Comparison of ENCODE assay signal across 8 cellular contexts in the genomic region with DNA sequence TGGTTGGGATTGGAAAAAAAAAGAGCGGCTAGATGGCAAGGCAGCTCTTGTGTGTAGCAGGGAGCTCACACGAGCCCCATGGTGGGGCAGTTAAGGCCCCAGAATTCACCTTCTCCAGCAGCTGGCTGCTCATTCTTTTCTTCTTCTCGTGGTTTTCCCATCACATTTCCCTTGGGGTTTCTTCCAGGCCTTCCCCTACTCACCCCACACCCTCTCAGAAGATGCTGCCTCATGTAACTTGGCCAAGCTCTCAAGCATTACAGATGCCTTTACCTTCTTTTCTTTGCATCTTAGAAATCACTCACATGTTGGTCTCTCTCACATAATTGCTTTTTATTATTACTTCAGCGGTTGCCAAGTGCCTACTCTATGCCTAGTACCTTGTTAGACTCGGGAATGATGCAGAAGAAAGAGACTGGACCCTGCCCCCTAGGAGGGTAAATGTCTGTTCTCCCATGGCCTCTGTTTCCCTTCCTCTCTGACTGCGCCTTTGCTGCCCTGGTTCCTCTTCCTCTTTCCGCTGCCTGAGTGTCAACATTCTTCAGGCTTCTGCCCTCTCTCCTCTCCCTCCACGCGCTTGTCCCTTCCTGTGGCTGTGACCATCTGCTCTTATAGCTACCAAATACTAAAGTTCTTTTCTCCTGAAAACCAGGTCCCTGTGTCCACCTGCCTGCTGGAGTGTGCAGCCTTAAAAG. TPM values are rescaled to one million over a fixed set of nuclear protein-coding genes. Genes with fewer than 3 reads are reported as not detected.
DNase-seq lines count a peak whose midpoint lies in the region; ATAC-seq and TF ChIP-seq lines count a peak whose summit lies in the region.

No MANE protein-coding gene starts in this region.

- TF ChIP-seq CTCF in Calu3 (IDR thresholded peaks at IDR 0.05; ENCODE audit: unreplicated experiment) (no peak), choroid plexus epithelial cell (conservative IDR thresholded peaks at IDR 0.05; ENCODE audit: low read depth, low read length) (no peak), natural killer cell (IDR thresholded peaks at IDR 0.05) (no peak), testis (IDR thresholded peaks at IDR 0.05) (no peak)

- H3K27ac Mint-ChIP-seq in Calu3 (ENCODE audit: unreplicated experiment) (peak overlapping the region; percentile 0), natural killer cell (peak overlapping the region; percentile 67 to 82)

- no peaks in the 10 kb centered on the region for H3K36me3 ChIP-seq in testis (ENCODE audit: low read depth, missing control alignments)

- ATAC-seq in natural killer cell (no peak), HG03342 (IDR thresholded peaks at IDR 0.05; ENCODE audit: unreplicated experiment) (no peak), HG02970 (IDR thresholded peaks at IDR 0.05; ENCODE audit: low FRiP score, unreplicated experiment) (no peak)

- TF ChIP-seq POLR2A in testis (IDR thresholded peaks at IDR 0.05): no peak

- H3K9me3 Mint-ChIP-seq in Calu3 (ENCODE audit: low read depth, unreplicated experiment): no peaks in the 10 kb centered on the region
- no peaks in the 10 kb centered on the region for H3K9me3 Mint-ChIP-seq in natural killer cell

- H3K4me1 ChIP-seq in testis: no peaks in the 10 kb centered on the region

- CTCF ChIA-PET in Calu3 (lab: Charles Lee): interaction anchor here (0.9 kb wide), 1 partner anchor 9 kb away, joined by 3 read pairs; no protein-coding TSS in a partner anchor

- H3K27me3 ChIP-seq in testis: no peaks in the 10 kb centered on the region

- H3K27me3 Mint-ChIP-seq in Calu3 (ENCODE audit: unreplicated experiment): no peaks in the 10 kb centered on the region
- H3K27me3 Mint-ChIP-seq in natural killer cell (ENCODE audit: low read depth in 2 of 2): peaks cover 0 to 3% of the 10 kb centered on the region in 2 donors

- intact Hi-C loops in Calu3 (cut with micrococcal nuclease; ENCODE audit: unreplicated experiment): no loop called here
- intact Hi-C loops in natural killer cell (cut with micrococcal nuclease): no loop called here
- intact Hi-C loops in testis (cut with DNase I; ENCODE audit: low total_unique reads): no loop called here

- H3K4me3 Mint-ChIP-seq in Calu3 (ENCODE audit: low read depth, unreplicated experiment) (no peak overlapping the region), natural killer cell (peak overlapping the region; percentile 81)

- no peak overlapping the region for H3K27ac ChIP-seq in testis

- 81 to 85% methylated on average over 9 of the region's 9 CpGs for WGBS in testis, 2 donors

- H3K4me1 Mint-ChIP-seq in Calu3 (ENCODE audit: low read depth, unreplicated experiment) (peaks cover 34% of the 10 kb centered on the region), natural killer cell (peaks cover 44 to 54% of the 10 kb centered on the region in 2 donors)

- H3K4me3 ChIP-seq in choroid plexus epithelial cell (ENCODE audit: low read depth, low read length) (no peak overlapping the region), testis (no peak overlapping the region)

- no peaks in the 10 kb centered on the region for H3K9me3 ChIP-seq in testis

- DNase-seq in Calu3 (no peak), NOMO-1 treated with DMSO at 0.1 percent for 48 hours (lab: John Stamatoyannopoulos, UW; ENCODE audit: unreplicated experiment) (peak; percentile 87), choroid plexus epithelial cell (ENCODE audit: low read depth) (peak; percentile 70), natural killer cell (no peak), testis (no peak), NCI-H2171 treated with DMSO at 0.1 percent for 48 hours (lab: John Stamatoyannopoulos, UW) (no peak)

- BruUV-seq in Calu3 (replicated peaks; lab: Mats Ljungman, UMichigan): no TSS peak

- H3K36me3 Mint-ChIP-seq in Calu3 (ENCODE audit: insufficient read depth, unreplicated experiment) (no peaks in the 10 kb centered on the region), natural killer cell (no peaks in the 10 kb centered on the region)

RNA-seq across cellular contexts. Expression of gene PPARD, which starts 28.6 kb away (rescaled TPM):
- total RNA-seq in Calu3 (2022) (26.2 and 26.8 TPM in 2 replicates), natural killer cell (10 to 100 TPM; 14.4 to 20.4 (median 18.8) TPM), testis (10 to 100 TPM; 21.0 to 23.0 TPM)
- 21.5 TPM for polyA plus RNA-seq in testis (ENCODE audit: insufficient read depth, low read depth, low replicate concordance)

Comparison
In these comparisons a context has a peak if more than half of its experiments do, and no peak if none do; other contexts are left out.
1. DNase-seq: peak in NOMO-1 treated with DMSO at 0.1 percent for 48 hours (single experiment) and choroid plexus epithelial cell (single experiment); none in Calu3 (single experiment), natural killer cell (single experiment), testis (single experiment) and NCI-H2171 treated with DMSO at 0.1 percent for 48 hours (single experiment).